Comparison of ENCODE assay signal across 8 cellular contexts in genomic region chr9:111916234-111916645, GRCh38. TPM values are rescaled to one million over a fixed set of nuclear protein-coding genes. Genes with fewer than 3 reads are reported as not detected.
DNase-seq lines count a peak whose midpoint lies in the region; ATAC-seq, FAIRE-seq and TF ChIP-seq lines count a peak whose summit lies in the region.

No MANE protein-coding gene starts in this region.

- ATAC-seq in GM18508 (IDR thresholded peaks at IDR 0.05; ENCODE audit: insufficient read depth, unreplicated experiment) (peak; percentile 72), GM21717 (IDR thresholded peaks at IDR 0.05; ENCODE audit: unreplicated experiment) (peak; percentile 67), HG03575 (IDR thresholded peaks at IDR 0.05; ENCODE audit: extremely low read depth, insufficient number of reproducible peaks, low FRiP score, unreplicated experiment) (peak; percentile 40)

- no peaks in the 10 kb centered on the region for H3K9me3 ChIP-seq in mesenchymal stem cell (ENCODE audit: control insufficient read depth, low read length)

- no peaks in the 10 kb centered on the region for H3K27me3 ChIP-seq in mesenchymal stem cell (ENCODE audit: control insufficient read depth in 1 of 2, insufficient read depth in 1 of 2, low read length in 2 of 2)

- no peak overlapping the region for H2AFZ ChIP-seq in mesenchymal stem cell (ENCODE audit: low read depth, low read length)

- no peak overlapping the region for H3K9ac ChIP-seq in mesenchymal stem cell (ENCODE audit: low read length)

- 100% methylated on average over 1 of the region's 3 CpGs for WGBS in mesenchymal stem cell

- H4K8ac ChIP-seq in mesenchymal stem cell (ENCODE audit: low read length): no peak overlapping the region

- peaks cover 12% of the 10 kb centered on the region for H3K4me1 ChIP-seq in mesenchymal stem cell (ENCODE audit: control insufficient read depth, insufficient read depth, low read depth, low read length)

- no peak overlapping the region for H3K4me3 ChIP-seq in mesenchymal stem cell (ENCODE audit: insufficient read depth in 1 of 2, low read depth in 1 of 2, low read length in 2 of 2)

- H2AK5ac ChIP-seq in mesenchymal stem cell (ENCODE audit: low read length, severe bottlenecking): no peak overlapping the region

- H2BK5ac ChIP-seq in mesenchymal stem cell (ENCODE audit: low read depth, low read length, poor library complexity, severe bottlenecking): no peak overlapping the region

- DNase-seq in mesenchymal stem cell: peak; percentile 40
- DNase-seq in G401 (ENCODE audit: low spot score): no peak
- no peak for DNase-seq in activated gamma-delta T cell treated with Interleukin-2 at 50 U/mL for 16 hours
- DNase-seq in HK-2 (ENCODE audit: unreplicated experiment): no peak
- DNase-seq in D721Med (ENCODE audit: insufficient read length, low spot score): no peak

- no peak overlapping the region for H4K91ac ChIP-seq in mesenchymal stem cell (ENCODE audit: low read length)

- FAIRE-seq in D721Med (lab: Jason Lieb, UNC): no peak

- no peak for TF ChIP-seq CTCF in D721Med (IDR thresholded peaks at IDR 0.05; ENCODE audit: insufficient read depth, missing control alignments)

- H3K14ac ChIP-seq in mesenchymal stem cell (ENCODE audit: low read length in 2 of 2): no peak overlapping the region

- H3K18ac ChIP-seq in mesenchymal stem cell (ENCODE audit: low read depth in 1 of 2, low read length in 2 of 2): peak overlapping the region in 1 of 2 experiments; percentile 11

- peak overlapping the region; percentile 49 for H3K27ac ChIP-seq in mesenchymal stem cell (ENCODE audit: low read length, poor library complexity, severe bottlenecking)

- no peak overlapping the region for H3K23ac ChIP-seq in mesenchymal stem cell (ENCODE audit: low read length in 2 of 2)

- H3K4ac ChIP-seq in mesenchymal stem cell (ENCODE audit: low read depth in 1 of 2, low read length in 2 of 2): no peak overlapping the region

- H3K4me2 ChIP-seq in mesenchymal stem cell (ENCODE audit: low read length, poor library complexity, severe bottlenecking): no peak overlapping the region

- H2BK120ac ChIP-seq in mesenchymal stem cell (ENCODE audit: low read depth, low read length): no peak overlapping the region

- no peaks in the 10 kb centered on the region for H3K79me1 ChIP-seq in mesenchymal stem cell (replicated peaks; ENCODE audit: low read length, poor library complexity, severe bottlenecking)

- peaks cover 26 to 50% of the 10 kb centered on the region in 2 experiments for H3K36me3 ChIP-seq in mesenchymal stem cell (ENCODE audit: control insufficient read depth in 1 of 2, insufficient read depth in 2 of 2, low read depth in 1 of 2, low read length in 2 of 2)

- no peak overlapping the region for H2BK15ac ChIP-seq in mesenchymal stem cell (ENCODE audit: low read depth, poor library complexity, severe bottlenecking)

- in situ Hi-C loops in G401 (cut with HindIII; ENCODE audit: low sequenced_read_pairs): no loop called here

- no peak overlapping the region for H2BK12ac ChIP-seq in mesenchymal stem cell (ENCODE audit: low read length in 2 of 2)

RNA-seq across cellular contexts. Expression of gene UGCG, which starts 19.6 kb away (rescaled TPM):
- 44.2 TPM for polyA plus RNA-seq in mesenchymal stem cell (2013, experiment 1 of 2)
- 45.8 TPM for polyA plus RNA-seq in mesenchymal stem cell (2013, experiment 2 of 2)
- 147 and 192 TPM in 2 replicates for total RNA-seq in G401 (2014; rRNA removed; shearing (Covaris generic))
